Comparison of ENCODE assay signal across 28 cellular contexts in the genomic region with DNA sequence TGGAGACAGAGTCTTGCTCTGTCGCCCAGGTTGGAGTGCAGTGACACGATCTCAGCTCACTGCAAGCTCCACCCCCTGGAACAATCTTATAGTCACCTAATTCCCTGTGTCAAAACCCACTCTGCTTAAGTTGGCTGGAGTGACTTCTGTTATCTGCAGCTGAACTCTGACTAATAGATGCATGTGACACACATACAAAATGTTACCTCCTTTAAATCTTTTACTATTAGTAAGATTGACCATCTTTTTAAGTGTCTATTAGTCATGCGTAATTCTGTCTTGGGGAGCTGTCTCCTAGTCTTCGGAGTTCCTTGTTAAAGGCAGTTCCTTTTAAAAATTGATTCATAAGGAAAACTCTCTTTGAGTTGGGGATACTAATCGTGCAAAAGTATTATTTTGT. TPM values are rescaled to one million over a fixed set of nuclear protein-coding genes. Genes with fewer than 3 reads are reported as not detected.
DNase-seq lines count a peak whose midpoint lies in the region; ATAC-seq and TF ChIP-seq lines count a peak whose summit lies in the region.
"Had no signal": no experiment of that assay in that cellular context is flagged by ENCODE, and none has a peak within 500 bp of the region (broad histone marks: within the 10 kb centered on the region; RNA-seq: fewer than 3 reads in every experiment).

No MANE protein-coding gene starts in this region.

- no peak for ATAC-seq in HG02884 (IDR thresholded peaks at IDR 0.05; ENCODE audit: unreplicated experiment)
- ATAC-seq: HCT116, heart right ventricle, left ventricle myocardium superior, natural killer cell, WTC11 had no signal

- DNase-seq in AG08395 (ENCODE audit: low spot score) = peak; percentile 25
- peak; percentile 61 for DNase-seq in M059J (ENCODE audit: low read depth)
- peak; percentile 23 for DNase-seq in choroid plexus epithelial cell (ENCODE audit: low read depth)
- peak; percentile 42 for DNase-seq in kidney tubule cell (ENCODE audit: low spot score)
- no peak for DNase-seq in HK-2 (ENCODE audit: unreplicated experiment)
- no peak for DNase-seq in activated CD4-positive, alpha-beta T cell treated with anti-CD3 and anti-CD28 coated beads, Interleukin-2, amount 50 U/mL, for 48 hours
- DNase-seq in NCI-H226 = no peak
- DNase-seq: activated naive CD4-positive, alpha-beta T cell treated with anti-CD3 and anti-CD28 coated beads, Interleukin-2, amount 50 U/mL, for 16 hours; amygdala; caudate nucleus; dermis blood vessel endothelial cell; heart right ventricle; left ventricle myocardium superior; MG63; natural killer cell; NCI-H1436; NCI-H2171 treated with DMSO at 0.1 percent for 48 hours; NCI-H748 treated with DMSO at 0.1 percent for 48 hours; ovary; stimulated activated CD4-positive, alpha-beta T cell treated with anti-CD3 and anti-CD28 coated beads, Interleukin-4, amount 100 ng/mL, for 4 hours; stimulated activated naive CD4-positive, alpha-beta T cell treated with Interleukin-2 at 50 U/mL for 16 hours; testis; uterus had no signal

- H3K4me3 ChIP-seq in choroid plexus epithelial cell (ENCODE audit: low read depth, low read length) = no peak overlapping the region
- H3K4me3 ChIP-seq: BLaER1 treated with 17β-estradiol and CSF1 and Interleukin-3, amounts not matched to agents 10 nM and 100 nM; heart right ventricle; MG63; ovary; right atrium auricular region; testis; uterus had no signal

- TF ChIP-seq CTCF in choroid plexus epithelial cell (conservative IDR thresholded peaks at IDR 0.05; ENCODE audit: low read depth, low read length) = no peak

RNA-seq across cellular contexts. Expression of a gene that starts 7.4 kb away (rescaled TPM):
- 18.7 and 19.3 TPM in 2 replicates for total RNA-seq in M059J (2014; rRNA removed; shearing (Covaris generic))

RNA-seq across cellular contexts. Expression of a gene that starts 7.5 kb away (rescaled TPM):
- 98.8 and 137 TPM in 2 replicates for total RNA-seq in M059J (2014; rRNA removed; shearing (Covaris generic))

RNA-seq across cellular contexts. Expression of a gene that starts 22.0 kb away (rescaled TPM):
- 1,115 and 1,511 TPM in 2 replicates for total RNA-seq in M059J (2014; rRNA removed; shearing (Covaris generic))

RNA-seq across cellular contexts. Expression of a gene that starts 40.9 kb away (rescaled TPM):
- total RNA-seq in M059J (2014; rRNA removed; shearing (Covaris generic)) = 76.5 and 135 TPM in 2 replicates

Comparison
In these comparisons a context has a peak if more than half of its experiments do, and no peak if none do; other contexts are left out.
1. DNase-seq: peak in AG08395 (single experiment), M059J (single experiment), choroid plexus epithelial cell (single experiment) and kidney tubule cell (single experiment); none in HK-2 (single experiment), activated CD4-positive, alpha-beta T cell treated with anti-CD3 and anti-CD28 coated beads, Interleukin-2, amount 50 U/mL, for 48 hours (0 of 2) and NCI-H226 (single experiment).